Comparison of ENCODE assay signal across 18 cellular contexts in genomic region chr10:96683065-96683464, GRCh38. TPM values are rescaled to one million over a fixed set of nuclear protein-coding genes. Genes with fewer than 3 reads are reported as not detected.
DNase-seq lines count a peak whose midpoint lies in the region; ATAC-seq and TF ChIP-seq lines count a peak whose summit lies in the region.
"Had no signal": no experiment of that assay in that cellular context is flagged by ENCODE, and none has a peak within 500 bp of the region (broad histone marks: within the 10 kb centered on the region; RNA-seq: fewer than 3 reads in every experiment).

No MANE protein-coding gene starts in this region.

- H3K36me3 Mint-ChIP-seq in IgD-negative memory B cell: peaks cover 20% of the 10 kb centered on the region
- peaks cover 16% of the 10 kb centered on the region for H3K36me3 Mint-ChIP-seq in natural killer cell treated with Interleukin-12 subunit alpha and Interleukin-12 subunit beta and Interleukin-15 and Interleukin-18, amount 100 ng/mL, for 72 hours
- H3K36me3 Mint-ChIP-seq: activated naive CD4-positive, alpha-beta T cell treated with anti-CD3 and anti-CD28 coated beads, Interleukin-2, amount 10 ng/mL, durations not matched to agents 7 days and 5 days had no signal

- H3K27ac Mint-ChIP-seq in IgD-negative memory B cell: peak overlapping the region in 2 of 3 donors; percentile 33 to 79
- H3K27ac Mint-ChIP-seq in natural killer cell treated with Interleukin-12 subunit alpha and Interleukin-12 subunit beta and Interleukin-15 and Interleukin-18, amount 100 ng/mL, for 72 hours: peak overlapping the region; percentile 25 to 86
- H3K27ac Mint-ChIP-seq: activated CD4-positive, alpha-beta T cell treated with anti-CD3 and anti-CD28 coated beads, Interleukin-2, amount 10 ng/mL, durations not matched to agents 24 days and 14 days; activated naive CD4-positive, alpha-beta T cell treated with anti-CD3 and anti-CD28 coated beads, Interleukin-2, amount 10 ng/mL, durations not matched to agents 7 days and 5 days; GM23338 had no signal

- TF ChIP-seq CTCF in BJ (IDR thresholded peaks at IDR 0.05; ENCODE audit: insufficient read depth, low read depth, low read length): no peak

- peak overlapping the region in 1 of 4 donors; percentile 63 for H3K4me3 Mint-ChIP-seq in IgD-negative memory B cell
- no peak overlapping the region for H3K4me3 Mint-ChIP-seq in natural killer cell treated with Interleukin-12 subunit alpha and Interleukin-12 subunit beta and Interleukin-15 and Interleukin-18, amount 100 ng/mL, for 72 hours
- H3K4me3 Mint-ChIP-seq: activated CD4-positive, alpha-beta T cell treated with anti-CD3 and anti-CD28 coated beads, Interleukin-2, amount 10 ng/mL, durations not matched to agents 24 days and 14 days; activated naive CD4-positive, alpha-beta T cell treated with anti-CD3 and anti-CD28 coated beads, Interleukin-2, amount 10 ng/mL, durations not matched to agents 7 days and 5 days; GM23338 had no signal

- POLR2A ChIA-PET in BJ (lab: Charles Lee): no interaction called here

- H3K36me3 ChIP-seq in BJ (ENCODE audit: control insufficient read depth, insufficient read depth, low read length): no peaks in the 10 kb centered on the region
- H3K36me3 ChIP-seq: ovary had no signal

- ATAC-seq in natural killer cell treated with Interleukin-12 subunit alpha and Interleukin-12 subunit beta and Interleukin-15 and Interleukin-18, amount 100 ng/mL, for 72 hours: no peak
- no peak for ATAC-seq in HG03432 (IDR thresholded peaks at IDR 0.05; ENCODE audit: unreplicated experiment)
- ATAC-seq: GM23338, left lobe of liver had no signal

- peaks cover 75 to 82% (median 76%) of the 10 kb centered on the region in 3 donors for H3K4me1 Mint-ChIP-seq in IgD-negative memory B cell
- H3K4me1 Mint-ChIP-seq in natural killer cell treated with Interleukin-12 subunit alpha and Interleukin-12 subunit beta and Interleukin-15 and Interleukin-18, amount 100 ng/mL, for 72 hours (ENCODE audit: low read depth in 2 of 2): peaks cover 82 to 85% of the 10 kb centered on the region in 2 donors
- H3K4me1 Mint-ChIP-seq: activated naive CD4-positive, alpha-beta T cell treated with anti-CD3 and anti-CD28 coated beads, Interleukin-2, amount 10 ng/mL, durations not matched to agents 7 days and 5 days had no signal

- no peak overlapping the region for H3K4me3 ChIP-seq in BJ (ENCODE audit: low read depth, low read length)
- H3K4me3 ChIP-seq: GM23338, ovary had no signal

- DNase-seq in BJ (ENCODE audit: low read depth): peak; percentile 69
- peak; percentile 38 for DNase-seq in dedifferentiated amniotic fluid mesenchymal stem cell (ENCODE audit: extremely low spot score)
- DNase-seq in natural killer cell treated with Interleukin-12 subunit alpha and Interleukin-12 subunit beta and Interleukin-15 and Interleukin-18, amount 100 ng/mL, for 72 hours (ENCODE audit: low spot score): no peak
- no peak for DNase-seq in NCI-H2107 (lab: John Stamatoyannopoulos, UW)
- no peak for DNase-seq in DMS153 treated with DMSO at 0.1 percent for 48 hours (lab: John Stamatoyannopoulos, UW; ENCODE audit: unreplicated experiment)
- DNase-seq in germinal center (ENCODE audit: low spot score): no peak
- DNase-seq: activated CD4-positive, alpha-beta T cell treated with anti-CD3 and anti-CD28 coated beads, Interleukin-2, amount 10 ng/mL, durations not matched to agents 24 days and 14 days; activated naive CD4-positive, alpha-beta T cell treated with anti-CD3 and anti-CD28 coated beads, Interleukin-2, amount 10 ng/mL, durations not matched to agents 7 days and 5 days; DMS153; NCI-H187; NCI-H524; ovary; SHP77 treated with DMSO at 0.1 percent for 48 hours; stimulated activated CD4-positive, alpha-beta T cell treated with anti-CD3 and anti-CD28 coated beads, Interleukin-2, amount 100 ng/mL, for 48 hours had no signal

- CTCF ChIA-PET in BJ (lab: Yijun Ruan, JAX): no interaction called here

- peaks cover 1% of the 10 kb centered on the region; the same call in 1 of the 2 replicates for H3K27me3 ChIP-seq in BJ (ENCODE audit: control insufficient read depth, insufficient read depth, low read length)
- H3K27me3 ChIP-seq: ovary had no signal

- no peaks in the 10 kb centered on the region for H3K27me3 Mint-ChIP-seq in IgD-negative memory B cell
- H3K27me3 Mint-ChIP-seq in natural killer cell treated with Interleukin-12 subunit alpha and Interleukin-12 subunit beta and Interleukin-15 and Interleukin-18, amount 100 ng/mL, for 72 hours: no peaks in the 10 kb centered on the region
- H3K27me3 Mint-ChIP-seq: activated CD4-positive, alpha-beta T cell treated with anti-CD3 and anti-CD28 coated beads, Interleukin-2, amount 10 ng/mL, durations not matched to agents 24 days and 14 days had no signal

- H3K9me3 Mint-ChIP-seq in IgD-negative memory B cell: peaks cover 0 to 1% (median 0%) of the 10 kb centered on the region in 3 donors
- H3K9me3 Mint-ChIP-seq in natural killer cell treated with Interleukin-12 subunit alpha and Interleukin-12 subunit beta and Interleukin-15 and Interleukin-18, amount 100 ng/mL, for 72 hours: peaks cover 7% of the 10 kb centered on the region
- H3K9me3 Mint-ChIP-seq: activated naive CD4-positive, alpha-beta T cell treated with anti-CD3 and anti-CD28 coated beads, Interleukin-2, amount 10 ng/mL, durations not matched to agents 7 days and 5 days; GM23338 had no signal

RNA-seq across cellular contexts. Expression of gene PIK3AP1, which starts 37.2 kb away (rescaled TPM):
- 0.04 and 0.06 TPM in 2 replicates for polyA plus RNA-seq in BJ (2011; rRNA removed)
- not detected in 2 replicates for polyA minus RNA-seq in BJ (2011; rRNA and poly(A)+ RNA removed)
- polyA plus RNA-seq in IgD-negative memory B cell: 174 TPM
- total RNA-seq in natural killer cell treated with Interleukin-12 subunit alpha and Interleukin-12 subunit beta and Interleukin-15 and Interleukin-18, amount 100 ng/mL, for 72 hours: 100 to 1,000 TPM; 147 to 383 TPM

Comparison
In these comparisons a context has a peak if more than half of its experiments do, and no peak if none do; other contexts are left out.
1. DNase-seq: peak in BJ (single experiment) and dedifferentiated amniotic fluid mesenchymal stem cell (single experiment); none in natural killer cell treated with Interleukin-12 subunit alpha and Interleukin-12 subunit beta and Interleukin-15 and Interleukin-18, amount 100 ng/mL, for 72 hours (single experiment), NCI-H2107 (single experiment), DMS153 treated with DMSO at 0.1 percent for 48 hours (single experiment) and germinal center (single experiment).
2. RNA of gene PIK3AP1, which starts 37.2 kb away (polyA plus RNA-seq): 174 TPM in IgD-negative memory B cell (single experiment); 0.04 to 0.06 TPM in BJ; every median in the first group is over 100 times any median in the second.